Comparison of ENCODE assay signal across 8 cellular contexts in genomic region chr5:147453901-147454814, GRCh38. TPM values are rescaled to one million over a fixed set of nuclear protein-coding genes. Genes with fewer than 3 reads are reported as not detected.
A peak's percentile ranks its signal among the peaks of the same experiment; 100 is the strongest.
DNase-seq lines count a peak whose midpoint lies in the region; ATAC-seq, FAIRE-seq and TF ChIP-seq lines count a peak whose summit lies in the region.

No MANE protein-coding gene starts in this region.

- WGBS in hepatocyte (ENCODE audit: low lambda C conversion rate, missing lambda C conversion rate), result 3% methylated on average over 43 of the region's 54 CpGs
- 1% methylated on average over 54 of the region's 54 CpGs for WGBS in aorta, 2 donors

- peak overlapping the region; percentile 92 for H3K9ac ChIP-seq in astrocyte (ENCODE audit: low read length)

- ATAC-seq in HG02798 (IDR thresholded peaks at IDR 0.05; ENCODE audit: poor library complexity, unreplicated experiment) (peak; percentile 84), aorta (ENCODE audit: low FRiP score) (peak; percentile 92)

- TF ChIP-seq CTCF in astrocyte (IDR thresholded peaks at IDR 0.05; ENCODE audit: insufficient read depth, low read depth, low read length) (peak; percentile 74), hepatocyte (IDR thresholded peaks at IDR 0.05; ENCODE audit: poor library complexity) (peak; percentile 99)

- no peaks in the 10 kb centered on the region for H3K9me2 ChIP-seq in hepatocyte (replicated peaks; ENCODE audit: insufficient read depth)

- H3K4me3 Mint-ChIP-seq in astrocyte (ENCODE audit: unreplicated experiment), result peak overlapping the region; percentile 94

- no peaks in the 10 kb centered on the region for H3K9me3 Mint-ChIP-seq in astrocyte (ENCODE audit: unreplicated experiment)

- H3K4me1 ChIP-seq in astrocyte (ENCODE audit: insufficient read depth, low read length), result peaks cover 34% of the 10 kb centered on the region
- peaks cover 23% of the 10 kb centered on the region for H3K4me1 ChIP-seq in hepatocyte (ENCODE audit: insufficient read depth)
- peaks cover 2% of the 10 kb centered on the region in 2 donors for H3K4me1 ChIP-seq in aorta (ENCODE audit: control insufficient read depth in 1 of 2, insufficient read depth in 2 of 2, low read length in 2 of 2)

- DNase-seq in GM12891 (ENCODE audit: insufficient read length, low spot score) (peak; percentile 83), NCI-H1417 (lab: John Stamatoyannopoulos, UW) (peak; percentile 91 to 96 (median 92)), T-helper 2 cell (peak; percentile 28 to 68 (median 44)), astrocyte (ENCODE audit: low read depth) (peak; percentile 78), hepatocyte (ENCODE audit: low spot score) (peak; percentile 95), renal cortical epithelial cell (ENCODE audit: low read depth) (peak; percentile 64), aorta (peak; percentile 94 to 98)

- H3K27ac Mint-ChIP-seq in astrocyte (ENCODE audit: unreplicated experiment), result peak overlapping the region; percentile 83

- H3K79me2 ChIP-seq in astrocyte (ENCODE audit: insufficient read depth, low read length) (peaks cover 88% of the 10 kb centered on the region), hepatocyte (peaks cover 41% of the 10 kb centered on the region)

- H3K9me3 ChIP-seq in astrocyte (ENCODE audit: insufficient read depth, low read depth, low read length), result no peaks in the 10 kb centered on the region
- no peaks in the 10 kb centered on the region for H3K9me3 ChIP-seq in hepatocyte (ENCODE audit: low read depth)
- H3K9me3 ChIP-seq in aorta (ENCODE audit: control insufficient read depth, low read length), result no peaks in the 10 kb centered on the region

- H3K36me3 ChIP-seq in astrocyte (ENCODE audit: insufficient read depth, low read length), result no peaks in the 10 kb centered on the region
- H3K36me3 ChIP-seq in hepatocyte (replicated peaks; ENCODE audit: insufficient read depth, low read depth), result no peaks in the 10 kb centered on the region
- no peaks in the 10 kb centered on the region for H3K36me3 ChIP-seq in aorta (ENCODE audit: control insufficient read depth in 1 of 2, insufficient read depth in 2 of 2, low read length in 1 of 2)

- no peaks in the 10 kb centered on the region for H3K27me3 Mint-ChIP-seq in astrocyte (ENCODE audit: low read depth, unreplicated experiment)

- H4K20me1 ChIP-seq in astrocyte (ENCODE audit: insufficient read depth, low read length), result peaks cover 39% of the 10 kb centered on the region
- peaks cover 3% of the 10 kb centered on the region for H4K20me1 ChIP-seq in hepatocyte (ENCODE audit: insufficient read depth, poor library complexity, severe bottlenecking)

- H3K27ac ChIP-seq in astrocyte (ENCODE audit: low read depth, low read length) (peak overlapping the region; percentile 84), hepatocyte (peak overlapping the region; percentile 89), aorta (ENCODE audit: low read depth in 1 of 2, low read length in 2 of 2) (peak overlapping the region; percentile 91 to 95)

- H3K4me3 ChIP-seq in astrocyte (ENCODE audit: insufficient read depth, low read depth, low read length), result peak overlapping the region; percentile 74
- peak overlapping the region; percentile 90 for H3K4me3 ChIP-seq in hepatocyte
- H3K4me3 ChIP-seq in aorta (ENCODE audit: low read length in 2 of 2), result peak overlapping the region; percentile 90 to 94

- H2AFZ ChIP-seq in astrocyte (ENCODE audit: low read depth, low read length), result peak overlapping the region; percentile 66
- H2AFZ ChIP-seq in hepatocyte, result peak overlapping the region; percentile 71

- TF ChIP-seq POLR2A in GM12891 (IDR thresholded peaks at IDR 0.05; ENCODE audit: low read depth, low read length), result no peak

- peak overlapping the region; percentile 96 for H3K4me2 ChIP-seq in astrocyte (ENCODE audit: low read length)
- H3K4me2 ChIP-seq in hepatocyte, result peak overlapping the region; percentile 86

- peaks cover 5% of the 10 kb centered on the region for H3K36me3 Mint-ChIP-seq in astrocyte (ENCODE audit: low read depth, unreplicated experiment)

- H3K27me3 ChIP-seq in astrocyte (ENCODE audit: insufficient read depth, low read length) (no peaks in the 10 kb centered on the region), hepatocyte (no peaks in the 10 kb centered on the region), aorta (ENCODE audit: control insufficient read depth in 1 of 2, insufficient read depth in 2 of 2, low read length in 1 of 2) (no peaks in the 10 kb centered on the region)

- peaks cover 40% of the 10 kb centered on the region for H3K4me1 Mint-ChIP-seq in astrocyte (ENCODE audit: low read depth, unreplicated experiment)

- FAIRE-seq in GM12891 (lab: Jason Lieb, UNC) (no peak), astrocyte (lab: Jason Lieb, UNC) (no peak)

- intact Hi-C loops in aorta (cut with DNase I), result loop anchor here (1.0 to 10.0 kb wide), 9 partner anchors 37 to 219 kb away; partner anchors contain the start of gene STK32A (in 2 of the 2)

TF ChIP-seq in GM12891, 5 proteins besides CTCF, POLR2A, EP300 and RAD21:
- TF ChIP-seq POLR2AphosphoS5 (IDR thresholded peaks at IDR 0.05; ENCODE audit: low read depth, low read length) (no peak), TAF1 (IDR thresholded peaks at IDR 0.05; ENCODE audit: low read depth, low read length) (no peak), SPI1 (IDR thresholded peaks at IDR 0.05; ENCODE audit: low read depth, low read length) (no peak), POU2F2 (IDR thresholded peaks at IDR 0.05; ENCODE audit: low read depth, low read length) (no peak), PAX5 (IDR thresholded peaks at IDR 0.05; ENCODE audit: insufficient read depth, low read length, severe bottlenecking) (no peak)

RNA-seq across cellular contexts. Expression of gene DPYSL3, which starts 55.7 kb away (rescaled TPM):
- 0.12 TPM for polyA plus RNA-seq in GM12891 (2012; ENCODE audit: low read depth, missing spikeins)
- total RNA-seq in astrocyte, result 197 and 198 TPM in 2 replicates
- total RNA-seq in hepatocyte, result 70.4 and 78.0 TPM in 2 replicates
- polyA plus RNA-seq in hepatocyte, result 24.9 and 35.7 TPM in 2 replicates
- 16.4 and 27.1 TPM in 2 replicates for total RNA-seq in renal cortical epithelial cell
- 100 to 1,000 TPM; 288 to 344 TPM for total RNA-seq in aorta
- 100 to 1,000 TPM in 1 of 2 donors, 10 to 100 TPM in 1; 85.1 to 103 TPM for polyA plus RNA-seq in aorta

Comparison
In these comparisons a context has a peak if more than half of its experiments do, and no peak if none do; other contexts are left out.
1. Peak in every context shown above with its lines: DNase-seq, ATAC-seq, H3K4me3 ChIP-seq and H3K27ac ChIP-seq.
2. DNase-seq: peak in every context shown above with its lines; median percentile 96 in aorta; 95 in hepatocyte; 92 in NCI-H1417; 83 in GM12891; 78 in astrocyte; 64 in renal cortical epithelial cell; 44 in T-helper 2 cell.